1 cellular context compared by ENCODE assay signal in genomic region chr5:91380491-91381133, GRCh38.
TF ChIP-seq lines count a peak whose summit lies in the region.

No MANE protein-coding gene starts in this region.

TF ChIP-seq in K562, 482 proteins besides CTCF, POLR2A, EP300 and RAD21 (continued from another document and continues in another):
- 0 out of 2 replicates have a peak, but pooled peaks have one; percentile 31 for TF ChIP-seq POLR2AphosphoS2 (IDR thresholded peaks at IDR 0.05; ENCODE audit: low read length)
- TF ChIP-seq ZNF197 (CRISPR knock-in tag; IDR thresholded peaks at IDR 0.05; ENCODE audit: low read depth), result peak; percentile 66; the same call in 1 of the 2 replicates
- no peak for TF ChIP-seq ZNF586 (CRISPR knock-in tag; conservative IDR thresholded peaks at IDR 0.05)
- no peak for TF ChIP-seq MYNN (IDR thresholded peaks at IDR 0.05)
- no peak for TF ChIP-seq MYNN (CRISPR knock-in tag; IDR thresholded peaks at IDR 0.05)
- TF ChIP-seq, protein P1, sequence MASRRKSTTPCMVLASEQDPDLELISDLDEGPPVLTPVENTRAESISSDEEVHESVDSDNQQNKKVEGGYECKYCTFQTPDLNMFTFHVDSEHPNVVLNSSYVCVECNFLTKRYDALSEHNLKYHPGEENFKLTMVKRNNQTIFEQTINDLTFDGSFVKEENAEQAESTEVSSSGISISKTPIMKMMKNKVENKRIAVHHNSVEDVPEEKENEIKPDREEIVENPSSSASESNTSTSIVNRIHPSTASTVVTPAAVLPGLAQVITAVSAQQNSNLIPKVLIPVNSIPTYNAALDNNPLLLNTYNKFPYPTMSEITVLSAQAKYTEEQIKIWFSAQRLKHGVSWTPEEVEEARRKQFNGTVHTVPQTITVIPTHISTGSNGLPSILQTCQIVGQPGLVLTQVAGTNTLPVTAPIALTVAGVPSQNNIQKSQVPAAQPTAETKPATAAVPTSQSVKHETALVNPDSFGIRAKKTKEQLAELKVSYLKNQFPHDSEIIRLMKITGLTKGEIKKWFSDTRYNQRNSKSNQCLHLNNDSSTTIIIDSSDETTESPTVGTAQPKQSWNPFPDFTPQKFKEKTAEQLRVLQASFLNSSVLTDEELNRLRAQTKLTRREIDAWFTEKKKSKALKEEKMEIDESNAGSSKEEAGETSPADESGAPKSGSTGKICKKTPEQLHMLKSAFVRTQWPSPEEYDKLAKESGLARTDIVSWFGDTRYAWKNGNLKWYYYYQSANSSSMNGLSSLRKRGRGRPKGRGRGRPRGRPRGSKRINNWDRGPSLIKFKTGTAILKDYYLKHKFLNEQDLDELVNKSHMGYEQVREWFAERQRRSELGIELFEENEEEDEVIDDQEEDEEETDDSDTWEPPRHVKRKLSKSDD (conservative IDR thresholded peaks at IDR 0.05; ENCODE audit: low read length), result no peak
- peak; percentile 6; the same call in 1 of the 2 replicates for TF ChIP-seq TFE3 (CRISPR knock-in tag; IDR thresholded peaks at IDR 0.05)
- no peak for TF ChIP-seq SPI1 (IDR thresholded peaks at IDR 0.05; ENCODE audit: borderline replicate concordance, low read depth, low read length)
- no peak for TF ChIP-seq ZNF778 (CRISPR knock-in tag; IDR thresholded peaks at IDR 0.05)
- 0 out of 2 replicates have a peak, but pooled peaks have one; percentile 55 for TF ChIP-seq PYGO2 (tag; IDR thresholded peaks at IDR 0.05)
- TF ChIP-seq, protein P2, sequence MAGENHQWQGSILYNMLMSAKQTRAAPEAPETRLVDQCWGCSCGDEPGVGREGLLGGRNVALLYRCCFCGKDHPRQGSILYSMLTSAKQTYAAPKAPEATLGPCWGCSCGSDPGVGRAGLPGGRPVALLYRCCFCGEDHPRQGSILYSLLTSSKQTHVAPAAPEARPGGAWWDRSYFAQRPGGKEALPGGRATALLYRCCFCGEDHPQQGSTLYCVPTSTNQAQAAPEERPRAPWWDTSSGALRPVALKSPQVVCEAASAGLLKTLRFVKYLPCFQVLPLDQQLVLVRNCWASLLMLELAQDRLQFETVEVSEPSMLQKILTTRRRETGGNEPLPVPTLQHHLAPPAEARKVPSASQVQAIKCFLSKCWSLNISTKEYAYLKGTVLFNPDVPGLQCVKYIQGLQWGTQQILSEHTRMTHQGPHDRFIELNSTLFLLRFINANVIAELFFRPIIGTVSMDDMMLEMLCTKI (IDR thresholded peaks at IDR 0.05; ENCODE audit: partially characterized antibody), result no peak
- peak; percentile 90 for TF ChIP-seq ERF (CRISPR knock-in tag; IDR thresholded peaks at IDR 0.05)
- TF ChIP-seq ZBTB5 (IDR thresholded peaks at IDR 0.05), result 0 out of 2 replicates have a peak, but pooled peaks have one; percentile 22
- TF ChIP-seq, protein P3, sequence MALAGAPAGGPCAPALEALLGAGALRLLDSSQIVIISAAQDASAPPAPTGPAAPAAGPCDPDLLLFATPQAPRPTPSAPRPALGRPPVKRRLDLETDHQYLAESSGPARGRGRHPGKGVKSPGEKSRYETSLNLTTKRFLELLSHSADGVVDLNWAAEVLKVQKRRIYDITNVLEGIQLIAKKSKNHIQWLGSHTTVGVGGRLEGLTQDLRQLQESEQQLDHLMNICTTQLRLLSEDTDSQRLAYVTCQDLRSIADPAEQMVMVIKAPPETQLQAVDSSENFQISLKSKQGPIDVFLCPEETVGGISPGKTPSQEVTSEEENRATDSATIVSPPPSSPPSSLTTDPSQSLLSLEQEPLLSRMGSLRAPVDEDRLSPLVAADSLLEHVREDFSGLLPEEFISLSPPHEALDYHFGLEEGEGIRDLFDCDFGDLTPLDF (CRISPR knock-in tag; IDR thresholded peaks at IDR 0.05), result no peak
- TF ChIP-seq TAF7 (tag; IDR thresholded peaks at IDR 0.05), result peak; percentile 71; the same call in 1 of the 2 replicates
- no peak for TF ChIP-seq ZNF318 (IDR thresholded peaks at IDR 0.05; ENCODE audit: borderline replicate concordance in 1 of 2, low read depth in 1 of 2)
- no peak for TF ChIP-seq FIP1L1 (IDR thresholded peaks at IDR 0.05; ENCODE audit: low read depth, low read length, poor library complexity, severe bottlenecking)
- no peak for TF ChIP-seq MEIS2 (IDR thresholded peaks at IDR 0.05; ENCODE audit: partially characterized antibody)
- TF ChIP-seq BHLHE40 (IDR thresholded peaks at IDR 0.05; ENCODE audit: low read length), result peak; percentile 73
- TF ChIP-seq TAF15 (IDR thresholded peaks at IDR 0.05; ENCODE audit: low read depth, low read length), result 0 out of 2 replicates have a peak, but pooled peaks have one; percentile 56
- peak; percentile 22; the same call in 1 of the 2 replicates for TF ChIP-seq PML (IDR thresholded peaks at IDR 0.05; ENCODE audit: low read length)
- TF ChIP-seq ETV1 (tag; conservative IDR thresholded peaks at IDR 0.05; ENCODE audit: low read depth), result no peak; the same call in 1 of the 2 replicates
- peak; percentile 43 to 87; a peak in 3 of 4 replicates for TF ChIP-seq MAZ (CRISPR knock-in tag; conservative IDR thresholded peaks at IDR 0.05 in 1 of 2, IDR thresholded peaks at IDR 0.05 in 1 of 2)
- TF ChIP-seq ARID3A (IDR thresholded peaks at IDR 0.05; ENCODE audit: borderline replicate concordance, low read depth, low read length), result no peak
- no peak for TF ChIP-seq ZNF518B (CRISPR knock-in tag; IDR thresholded peaks at IDR 0.05)
- TF ChIP-seq RBM22 (IDR thresholded peaks at IDR 0.05; ENCODE audit: low read depth, low read length, poor library complexity, severe bottlenecking), result peak; percentile 99
- TF ChIP-seq PHTF2 (CRISPR knock-in tag; IDR thresholded peaks at IDR 0.05), result no peak
- TF ChIP-seq ZBED1 (IDR thresholded peaks at IDR 0.05), result no peak; the same call in 1 of the 2 replicates
- TF ChIP-seq, protein P4, sequence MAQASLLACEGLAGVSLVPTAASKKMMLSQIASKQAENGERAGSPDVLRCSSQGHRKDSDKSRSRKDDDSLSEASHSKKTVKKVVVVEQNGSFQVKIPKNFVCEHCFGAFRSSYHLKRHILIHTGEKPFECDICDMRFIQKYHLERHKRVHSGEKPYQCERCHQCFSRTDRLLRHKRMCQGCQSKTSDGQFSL (CRISPR knock-in tag; IDR thresholded peaks at IDR 0.05), result peak; percentile 68; the same call in 1 of the 2 replicates
- TF ChIP-seq, protein P4 (tag; IDR thresholded peaks at IDR 0.05), result no peak; a peak in 2 of 4 replicates
- peak; percentile 74; the same call in 1 of the 2 replicates for TF ChIP-seq NBN (IDR thresholded peaks at IDR 0.05; ENCODE audit: low read depth)
